8 cellular contexts compared by ENCODE assay signal in the genomic region with DNA sequence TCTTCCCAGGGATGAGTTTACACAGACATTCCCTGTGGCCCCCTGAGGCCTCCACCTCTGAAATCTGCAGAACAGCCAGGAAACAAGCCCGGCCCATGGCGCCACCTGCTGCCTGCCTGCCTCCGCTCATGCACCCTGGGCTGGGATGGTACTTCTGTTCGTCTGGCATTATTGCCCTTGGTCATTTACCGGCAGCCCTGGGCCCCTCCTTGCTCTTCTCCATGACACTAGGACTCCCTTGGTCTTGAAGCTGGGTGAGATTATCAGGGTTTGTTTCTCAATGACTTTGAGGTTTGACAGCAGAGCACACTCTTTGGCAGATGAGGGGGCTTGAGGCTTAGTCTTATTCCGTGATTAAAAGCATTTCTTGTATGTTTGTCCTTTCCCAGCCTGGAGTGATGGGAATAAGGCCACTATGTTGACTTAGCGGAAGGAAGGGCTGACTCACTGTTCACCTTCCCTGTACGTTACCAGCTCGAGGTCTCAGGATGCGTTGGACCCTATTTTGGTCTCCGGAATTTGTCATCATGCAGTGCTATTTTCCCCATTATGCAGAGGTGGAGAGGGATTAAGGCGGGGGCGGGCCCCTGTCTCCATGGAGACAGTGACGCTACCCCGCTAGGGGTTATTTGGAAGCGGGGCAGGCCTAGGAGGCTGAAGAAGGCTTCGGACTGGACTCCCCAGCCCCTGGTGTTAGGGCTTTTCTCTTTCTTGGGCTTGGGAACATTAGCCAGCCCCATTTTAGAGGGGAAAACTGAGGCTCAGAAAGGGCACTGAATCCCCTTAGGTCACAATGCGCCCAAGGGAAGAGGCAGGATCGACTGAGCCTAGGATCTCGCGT. TPM values are rescaled to one million over a fixed set of nuclear protein-coding genes. Genes with fewer than 3 reads are reported as not detected.
DNase-seq lines count a peak whose midpoint lies in the region; ATAC-seq, FAIRE-seq and TF ChIP-seq lines count a peak whose summit lies in the region.

No MANE protein-coding gene starts in this region.

- H3K9me3 ChIP-seq in K562 (replicated peaks; ENCODE audit: control insufficient read depth, insufficient read depth, low read depth, low read length): no peaks in the 10 kb centered on the region

- H3K4me3 ChIP-seq in GM12864 (ENCODE audit: low read depth, low read length) (peak overlapping the region; percentile 82), K562 (peak overlapping the region; percentile 69)

- CTCF ChIA-PET in K562 (lab: Yijun Ruan, JAX; ENCODE audit: low intra/inter-chr PET ratio): interaction anchor here (0.6 to 1.4 kb wide), 5 partner anchors 46 to 500 kb away, joined by 3 to 6 read pairs (median 4); no protein-coding TSS in a partner anchor

- intact Hi-C loops in K562 (cut with micrococcal nuclease) (loop anchor here (1.0 to 10.0 kb wide), 4 partner anchors 46 to 224 kb away; a partner anchor contains a TSS), sciatic nerve (cut with DNase I) (no loop called here)

- peak; percentile 72 for TF ChIP-seq CTCF in GM12864 (IDR thresholded peaks at IDR 0.05; ENCODE audit: low read depth, low read length, missing control alignments)
- TF ChIP-seq CTCF in K562 (IDR thresholded peaks at IDR 0.05 in 2 of 3, conservative IDR thresholded peaks at IDR 0.05 in 1 of 3; ENCODE audit: insufficient read depth in 2 of 3, low read depth in 1 of 3, low read length in 3 of 3): peak; percentile 69 to 80 (median 76)

- TF ChIP-seq POLR2A in K562 (conservative IDR thresholded peaks at IDR 0.05): no peak

- H3K4me2 ChIP-seq in K562 (ENCODE audit: insufficient read depth, low read length): peak overlapping the region; percentile 93

- TF ChIP-seq EP300 in K562 (IDR thresholded peaks at IDR 0.05; ENCODE audit: low read length): no peak

- no TSS peak for BruUV-seq in K562 (replicated peaks; lab: Mats Ljungman, UMichigan)

- no peaks in the 10 kb centered on the region for H4K20me1 ChIP-seq in K562 (replicated peaks; ENCODE audit: control insufficient read depth, insufficient read depth, low read length)

- WGBS in K562 (ENCODE audit: insufficient coverage, low coverage, missing lambda C conversion rate): 3% methylated on average over 15 of the region's 21 CpGs

- peak overlapping the region; percentile 80 to 85 for H3K9ac ChIP-seq in K562 (ENCODE audit: insufficient read depth in 1 of 2, low read depth in 2 of 2, low read length in 2 of 2)

- H3K4me1 ChIP-seq in K562 (replicated peaks in 1 of 2; ENCODE audit: control insufficient read depth in 2 of 2, insufficient read depth in 2 of 2, low read length in 2 of 2): peaks cover 8 to 17% of the 10 kb centered on the region in 2 experiments; a peak in 4 of 5 replicates

- peak; percentile 23 to 64; a peak in 3 of 4 replicates for TF ChIP-seq RAD21 in K562 (CRISPR knock-in tag; conservative IDR thresholded peaks at IDR 0.05 in 1 of 2, IDR thresholded peaks at IDR 0.05 in 1 of 2)

- peak overlapping the region; percentile 96 for H2AFZ ChIP-seq in K562 (ENCODE audit: low read depth, low read length)

- in situ Hi-C loops in K562 (cut with MboI): no loop called here

- no peaks in the 10 kb centered on the region for H3K9me1 ChIP-seq in K562 (ENCODE audit: control insufficient read depth, insufficient read depth, low read length)

- H3K27ac ChIP-seq in K562 (ENCODE audit: extremely low read depth, low read depth, low read length): peak overlapping the region; percentile 82

- peak; percentile 33 for ATAC-seq in HG02642 (IDR thresholded peaks at IDR 0.05; ENCODE audit: poor library complexity, unreplicated experiment)
- ATAC-seq in K562: peak; percentile 78
- ATAC-seq in sciatic nerve: peak; percentile 82
- ATAC-seq in HG03097 (IDR thresholded peaks at IDR 0.05; ENCODE audit: low FRiP score, unreplicated experiment): no peak

- POLR2A ChIA-PET in K562 (lab: Yijun Ruan, JAX): interaction anchor here (0.7 kb wide), 1 partner anchor 431 kb away, joined by 3 read pairs; no protein-coding TSS in a partner anchor

- DNase-seq in GM12864 (ENCODE audit: low read depth): peak; percentile 16
- DNase-seq in NCI-H146 (lab: John Stamatoyannopoulos, UW): peak; percentile 85
- DNase-seq in T1000 (lab: John Stamatoyannopoulos, UW): peak; percentile 57
- DNase-seq in K562 (ENCODE audit: extremely low read depth in 1 of 4, low spot score in 3 of 4): peak; percentile 44 to 71 (median 50)
- DNase-seq in iPS DF 4.7 (ENCODE audit: extremely low read depth, low spot score): peak; percentile 78
- peak; percentile 85 for DNase-seq in sciatic nerve (ENCODE audit: low spot score)

- H3K79me2 ChIP-seq in K562 (ENCODE audit: control insufficient read depth, insufficient read depth, low read length): peaks cover 8% of the 10 kb centered on the region

- no peaks in the 10 kb centered on the region for H3K27me3 ChIP-seq in K562 (ENCODE audit: control insufficient read depth in 2 of 2, insufficient read depth in 2 of 2, low read length in 2 of 2)

- peaks cover 25% of the 10 kb centered on the region; the same call in 2 of the 3 replicates for H3K36me3 ChIP-seq in K562 (ENCODE audit: control insufficient read depth, insufficient read depth, low read length)

- peak; percentile 67 for FAIRE-seq in K562 (lab: Jason Lieb, UNC)

TF ChIP-seq in K562, 482 proteins besides CTCF, POLR2A, EP300 and RAD21 (continues in another document):
- TF ChIP-seq ATF1 (CRISPR knock-in tag; IDR thresholded peaks at IDR 0.05) (no peak), ATF1 (tag; IDR thresholded peaks at IDR 0.05) (peak; percentile 65), SMC3 (conservative IDR thresholded peaks at IDR 0.05; ENCODE audit: insufficient read depth, low read depth, low read length) (0 out of 2 replicates have a peak, but pooled peaks have one; percentile 45), CREM (IDR thresholded peaks at IDR 0.05; ENCODE audit: low read depth) (no peak), ELF1 (tag; IDR thresholded peaks at IDR 0.05) (no peak), FOXA3 (CRISPR knock-in tag; conservative IDR thresholded peaks at IDR 0.05 in 1 of 2, IDR thresholded peaks at IDR 0.05 in 1 of 2) (peak in 1 of 2 experiments; percentile 82; a peak in 1 of 4 replicates), CTBP1 (IDR thresholded peaks at IDR 0.05; ENCODE audit: borderline replicate concordance) (peak; percentile 22; the same call in 1 of the 2 replicates)
- TF ChIP-seq, protein P1, sequence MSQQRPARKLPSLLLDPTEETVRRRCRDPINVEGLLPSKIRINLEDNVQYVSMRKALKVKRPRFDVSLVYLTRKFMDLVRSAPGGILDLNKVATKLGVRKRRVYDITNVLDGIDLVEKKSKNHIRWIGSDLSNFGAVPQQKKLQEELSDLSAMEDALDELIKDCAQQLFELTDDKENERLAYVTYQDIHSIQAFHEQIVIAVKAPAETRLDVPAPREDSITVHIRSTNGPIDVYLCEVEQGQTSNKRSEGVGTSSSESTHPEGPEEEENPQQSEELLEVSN (IDR thresholded peaks at IDR 0.05; ENCODE audit: borderline replicate concordance in 1 of 2, extremely low read depth in 1 of 2, insufficient read depth in 1 of 2, insufficient read length in 1 of 2, low read depth in 1 of 2, low read length in 1 of 2, poor library complexity in 1 of 2, severe bottlenecking in 1 of 2): no peak

RNA-seq across cellular contexts. Expression of a gene that starts 0.7 kb away (rescaled TPM):
- 29.2 and 34.4 TPM in 2 replicates for total RNA-seq in K562 (2011; cell fraction: chromatin; rRNA removed; ENCODE audit: low replicate concordance)
- total RNA-seq in K562 (2011; cell fraction: nucleolus; rRNA removed): 26.8 and 27.6 TPM in 2 replicates
- total RNA-seq in K562 (2011; cell fraction: nucleoplasm; rRNA removed): 32.8 and 35.0 TPM in 2 replicates
- total RNA-seq in K562 (2014; rRNA removed) (11.0 and 18.1 TPM in 2 replicates), K562 (2014; rRNA removed; fragmentation: Illumina TruSeq; extraction: Trizol) (13.1 and 13.6 TPM in 2 replicates), K562 (2015; rRNA removed; fragmentation: Illumina TruSeq; extraction: Trizol) (12.9 and 14.0 TPM in 2 replicates), K562 (2021) (25.0 and 26.1 TPM in 2 replicates), sciatic nerve (61.5 TPM)
- polyA plus RNA-seq in K562 (2011; rRNA removed) (14.4 and 18.4 TPM in 2 replicates), K562 (2014; fragmentation: Illumina TruSeq; extraction: Trizol) (16.6 and 20.2 TPM in 2 replicates), K562 (2014; fragmentation: Nextera tagmentation; extraction: Ambion mirVana) (1 to 10 TPM; 1.4 to 1.5 TPM), K562 (2014; rRNA removed) (14.8 and 17.3 TPM in 2 replicates)
- polyA plus RNA-seq in K562 (2011; cell fraction: cytosol; rRNA removed): 15.5 and 15.8 TPM in 2 replicates
- polyA plus RNA-seq in K562 (2011; cell fraction: nucleus; rRNA removed): 32.5 and 35.7 TPM in 2 replicates
- 15.3 and 21.1 TPM in 2 replicates for polyA plus RNA-seq in K562 (2012)
- 17.9 and 19.5 TPM in 2 replicates for polyA minus RNA-seq in K562 (2011; rRNA and poly(A)+ RNA removed)
- polyA minus RNA-seq in K562 (2011; cell fraction: cytosol; rRNA and poly(A)+ RNA removed): 10.4 and 10.5 TPM in 2 replicates
- polyA minus RNA-seq in K562 (2011; cell fraction: nucleus; rRNA and poly(A)+ RNA removed): 17.1 and 20.1 TPM in 2 replicates

RNA-seq across cellular contexts. Expression of a gene that starts 58.6 kb away (rescaled TPM):
- 71.8 and 159 TPM in 2 replicates for total RNA-seq in K562 (2011; cell fraction: chromatin; rRNA removed; ENCODE audit: low replicate concordance)
- 102 and 111 TPM in 2 replicates for total RNA-seq in K562 (2011; cell fraction: nucleolus; rRNA removed)
- total RNA-seq in K562 (2011; cell fraction: nucleoplasm; rRNA removed): 67.6 and 87.0 TPM in 2 replicates
- total RNA-seq in K562 (2014; rRNA removed): 7.8 and 11.0 TPM in 2 replicates
- 6.2 and 6.8 TPM in 2 replicates for total RNA-seq in K562 (2014; rRNA removed; fragmentation: Illumina TruSeq; extraction: Trizol)
- total RNA-seq in K562 (2015; rRNA removed; fragmentation: Illumina TruSeq; extraction: Trizol): 4.3 and 5.5 TPM in 2 replicates
- 14.7 and 18.5 TPM in 2 replicates for total RNA-seq in K562 (2021)
- polyA plus RNA-seq in K562 (2011; rRNA removed): 23.2 and 27.0 TPM in 2 replicates
- polyA plus RNA-seq in K562 (2011; cell fraction: cytosol; rRNA removed): 27.9 and 42.2 TPM in 2 replicates
- polyA plus RNA-seq in K562 (2011; cell fraction: nucleus; rRNA removed): 68.7 and 118 TPM in 2 replicates
- 13.5 and 15.5 TPM in 2 replicates for polyA plus RNA-seq in K562 (2012)
- 11.9 and 14.3 TPM in 2 replicates for polyA plus RNA-seq in K562 (2014; fragmentation: Illumina TruSeq; extraction: Trizol)
- polyA plus RNA-seq in K562 (2014; fragmentation: Nextera tagmentation; extraction: Ambion mirVana): under 1 TPM; 0.08 to 0.10 TPM
- polyA plus RNA-seq in K562 (2014; rRNA removed): 11.2 and 17.6 TPM in 2 replicates
- polyA minus RNA-seq in K562 (2011; rRNA and poly(A)+ RNA removed): 26.5 and 29.5 TPM in 2 replicates
- polyA minus RNA-seq in K562 (2011; cell fraction: cytosol; rRNA and poly(A)+ RNA removed): 31.0 and 36.0 TPM in 2 replicates
- 29.4 TPM in 2 replicates for polyA minus RNA-seq in K562 (2011; cell fraction: nucleus; rRNA and poly(A)+ RNA removed)
- 43.8 TPM for total RNA-seq in sciatic nerve

Comparison
In these comparisons a context has a peak if more than half of its experiments do, and no peak if none do; other contexts are left out.
1. DNase-seq: peak in every context shown above with its lines; median percentile 85 in NCI-H146; 85 in sciatic nerve; 78 in iPS DF 4.7; 57 in T1000; 50 in K562; 16 in GM12864.